In genomic region chr10:98076086-98076485, GRCh38 we compare ENCODE assay signal across 1 cellular context.
TF ChIP-seq lines count a peak whose summit lies in the region.

No MANE protein-coding gene starts in this region.

TF ChIP-seq in K562, 482 proteins besides CTCF, POLR2A, EP300 and RAD21:
- TF ChIP-seq ZNF12 (CRISPR knock-in tag; IDR thresholded peaks at IDR 0.05) (no peak), CEBPG (CRISPR knock-in tag; IDR thresholded peaks at IDR 0.05) (no peak), CEBPG (tag; conservative IDR thresholded peaks at IDR 0.05 in 1 of 2, IDR thresholded peaks at IDR 0.05 in 1 of 2) (peak; percentile 33 to 49; a peak in 3 of 4 replicates), CEBPB (tag; IDR thresholded peaks at IDR 0.05) (peak; percentile 65)
